1 cellular context compared by ENCODE assay signal in genomic region chr11:116104480-116105174, GRCh38.
A peak's percentile ranks its signal among the peaks of the same experiment; 100 is the strongest.
TF ChIP-seq lines count a peak whose summit lies in the region.

No MANE protein-coding gene starts in this region.

TF ChIP-seq in HEK293, 187 proteins besides CTCF, POLR2A, EP300 and RAD21 (continued from another document):
- TF ChIP-seq ZSCAN4 (tag by site-specific recombination; IDR thresholded peaks at IDR 0.05) (no peak), ZNF704 (tag by site-specific recombination; IDR thresholded peaks at IDR 0.05) (no peak), ZIC2 (tag by site-specific recombination; IDR thresholded peaks at IDR 0.05) (peak; percentile 54)
